ENCODE assay signal across 10 cellular contexts in genomic region chr11:83725161-83725560, GRCh38.
DNase-seq lines count a peak whose midpoint lies in the region; ATAC-seq and TF ChIP-seq lines count a peak whose summit lies in the region.
"Had no signal": no experiment of that assay in that cellular context is flagged by ENCODE, and none has a peak within 500 bp of the region (broad histone marks: within the 10 kb centered on the region; RNA-seq: fewer than 3 reads in every experiment).

No MANE protein-coding gene starts in this region.

- H3K27me3 Mint-ChIP-seq in activated B cell treated with CpG ODN at 0.5 μM for 24 hours (peaks cover 3% of the 10 kb centered on the region), CD14-positive monocyte (ENCODE audit: low read depth in 3 of 3) (peaks cover 3 to 9% (median 6%) of the 10 kb centered on the region in 3 donors)

- H3K36me3 Mint-ChIP-seq in activated B cell treated with CpG ODN at 0.5 μM for 24 hours (ENCODE audit: low read depth): no peaks in the 10 kb centered on the region
- H3K36me3 Mint-ChIP-seq in CD14-positive monocyte: no peaks in the 10 kb centered on the region
- H3K36me3 Mint-ChIP-seq: CD8-positive, alpha-beta memory T cell had no signal

- POLR2A ChIA-PET in activated B cell treated with CpG ODN at 0.5 μM for 24 hours (lab: Charles Lee): interaction anchor here (1.2 kb wide), 1 partner anchor 439 kb away, joined by 4 read pairs; the partner anchor contains the start of gene CCDC90B

- H3K36me3 ChIP-seq in ES-I3 (ENCODE audit: insufficient read depth, low read length): no peaks in the 10 kb centered on the region

- H3K4me3 ChIP-seq in iPS-18c (ENCODE audit: insufficient read depth, low read depth, low read length): peak overlapping the region; percentile 25; the same call in 1 of the 2 replicates

- H3K9me3 ChIP-seq in ES-I3 (ENCODE audit: control insufficient read depth, insufficient read depth, low read length) (no peaks in the 10 kb centered on the region), iPS-18c (ENCODE audit: control insufficient read depth, insufficient read depth, low read length) (no peaks in the 10 kb centered on the region)

- no peak for DNase-seq in activated B cell treated with CpG ODN at 0.5 μM for 24 hours
- DNase-seq in putamen (ENCODE audit: low spot score): peak; percentile 38
- no peak for DNase-seq in erythroblast (lab: John Stamatoyannopoulos, UW)
- no peak for DNase-seq in CD14-positive monocyte (ENCODE audit: low spot score)
- DNase-seq in activated gamma-delta T cell (lab: John Stamatoyannopoulos, UW): no peak
- DNase-seq in T-helper 9 cell: no peak
- DNase-seq: CD8-positive, alpha-beta memory T cell; NCI-H1092 treated with DMSO at 0.1 percent for 48 hours had no signal

- no peak for ATAC-seq in activated B cell treated with CpG ODN at 0.5 μM for 24 hours (ENCODE audit: low read depth)

- H3K9me3 Mint-ChIP-seq in activated B cell treated with CpG ODN at 0.5 μM for 24 hours: no peaks in the 10 kb centered on the region
- H3K9me3 Mint-ChIP-seq in CD14-positive monocyte: no peaks in the 10 kb centered on the region
- H3K9me3 Mint-ChIP-seq: CD8-positive, alpha-beta memory T cell had no signal

- no peak for TF ChIP-seq POLR2A in erythroblast (IDR thresholded peaks at IDR 0.05; ENCODE audit: low read length)

- intact Hi-C loops in activated B cell treated with CpG ODN at 0.5 μM for 24 hours (cut with micrococcal nuclease): no loop called here
- intact Hi-C loops in CD14-positive monocyte (cut with micrococcal nuclease): no loop called here

- H3K9ac ChIP-seq in ES-I3 (ENCODE audit: low read depth, low read length): peak overlapping the region; percentile 50

- H3K4me1 ChIP-seq in ES-I3 (ENCODE audit: insufficient read depth, low read length): peaks cover 28% of the 10 kb centered on the region

- H3K4me1 Mint-ChIP-seq in activated B cell treated with CpG ODN at 0.5 μM for 24 hours (peaks cover 22% of the 10 kb centered on the region), CD14-positive monocyte (no peaks in the 10 kb centered on the region)

- no peak for TF ChIP-seq CTCF in activated B cell treated with CpG ODN at 0.5 μM for 24 hours (IDR thresholded peaks at IDR 0.05)
- no peak for TF ChIP-seq CTCF in CD14-positive monocyte (IDR thresholded peaks at IDR 0.05)

- CTCF ChIA-PET in activated B cell treated with CpG ODN at 0.5 μM for 24 hours (lab: Charles Lee): interaction anchor here (0.8 to 4.1 kb wide), 5 partner anchors 92 to 1008 kb away, joined by 3 to 44 read pairs (median 4); no protein-coding TSS in a partner anchor

- H3K4me3 Mint-ChIP-seq in activated B cell treated with CpG ODN at 0.5 μM for 24 hours (peak overlapping the region; percentile 21), CD14-positive monocyte (no peak overlapping the region)

- H3K27ac Mint-ChIP-seq in activated B cell treated with CpG ODN at 0.5 μM for 24 hours (no peak overlapping the region), CD14-positive monocyte (no peak overlapping the region)
